Comparison of ENCODE assay signal across 8 cellular contexts in the genomic region with DNA sequence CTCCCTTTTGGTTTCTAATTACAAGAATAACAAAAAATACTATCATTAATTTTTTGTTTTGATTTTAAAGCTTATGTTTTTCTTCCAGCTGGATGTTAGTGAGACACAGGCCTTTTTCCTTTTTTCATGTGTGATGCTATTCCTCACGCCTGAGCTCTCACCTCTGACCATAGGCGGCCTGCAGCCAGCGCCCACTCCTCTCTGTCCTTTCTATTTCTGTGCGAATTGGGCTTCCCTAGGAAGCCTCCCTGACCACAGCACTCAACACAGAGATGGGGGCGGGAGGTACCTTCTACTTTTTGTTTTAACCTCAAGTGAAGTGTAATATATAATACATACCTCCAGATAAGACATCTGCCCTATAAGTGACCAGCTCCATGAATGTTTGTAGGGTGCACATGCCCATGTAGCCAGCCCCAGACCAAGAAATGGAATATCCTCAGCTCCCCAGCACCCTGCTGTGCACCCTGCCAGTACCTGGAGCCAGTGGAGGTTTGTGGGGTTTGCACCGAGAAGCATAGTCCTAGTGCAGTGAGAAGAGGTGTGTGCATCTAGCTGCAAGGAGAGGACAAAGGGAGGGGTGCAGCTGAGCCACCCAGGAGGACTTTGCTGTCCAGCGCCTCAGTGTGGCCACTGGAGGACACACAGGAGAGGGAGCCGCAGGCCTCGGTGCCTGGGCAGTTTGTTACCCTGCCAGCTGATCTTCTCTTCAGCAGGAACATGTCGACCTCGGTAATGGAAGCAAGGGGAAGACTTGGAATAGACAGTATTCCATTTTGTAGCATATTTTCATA. TPM values are rescaled to one million over a fixed set of nuclear protein-coding genes. Genes with fewer than 3 reads are reported as not detected.
DNase-seq lines count a peak whose midpoint lies in the region; ATAC-seq lines count a peak whose summit lies in the region.

No MANE protein-coding gene starts in this region.

- ATAC-seq in activated CD4-positive, alpha-beta T cell treated with anti-CD3 and anti-CD28 coated beads for 36 hours: peak; percentile 88
- ATAC-seq in Right ventricle myocardium superior (ENCODE audit: poor library complexity): peak; percentile 80

- no peaks in the 10 kb centered on the region for H3K9me3 ChIP-seq in MG63

- H3K27me3 ChIP-seq in MG63: no peaks in the 10 kb centered on the region

- intact Hi-C loops in activated CD4-positive, alpha-beta T cell treated with anti-CD3 and anti-CD28 coated beads for 36 hours (cut with DNase I, micrococcal nuclease): loop anchor here (1.0 kb wide), 1 partner anchor 58 kb away; no protein-coding TSS in a partner anchor
- intact Hi-C loops in Right ventricle myocardium superior (cut with DNase I): no loop called here

- H3K36me3 Mint-ChIP-seq in activated CD4-positive, alpha-beta T cell treated with anti-CD3 and anti-CD28 coated beads for 36 hours (ENCODE audit: low read depth): peaks cover 50% of the 10 kb centered on the region

- peak; percentile 57 for DNase-seq in activated CD4-positive, alpha-beta T cell treated with anti-CD3 and anti-CD28 coated beads for 36 hours
- no peak for DNase-seq in activated CD4-positive, alpha-beta T cell treated with anti-CD3 and anti-CD28 coated beads for 4 hours
- DNase-seq in SK-MEL-5 (ENCODE audit: low read depth, low spot score) (peak; percentile 55), Right ventricle myocardium superior (no peak), renal cortical epithelial cell (ENCODE audit: low read depth) (peak; percentile 31), MG63 (no peak), NOMO-1 (lab: John Stamatoyannopoulos, UW; ENCODE audit: unreplicated experiment in 2 of 2) (no peak), NOMO-1 treated with DMSO at 0.1 percent for 48 hours (lab: John Stamatoyannopoulos, UW; ENCODE audit: unreplicated experiment) (no peak)

- CTCF ChIA-PET in activated CD4-positive, alpha-beta T cell treated with anti-CD3 and anti-CD28 coated beads for 36 hours (lab: Charles Lee): interaction anchor here (0.5 to 2.0 kb wide), 11 partner anchors 11 to 242 kb away, joined by 3 to 14 read pairs (median 3); partner anchors contain the start of gene PPP2R2D

- peak overlapping the region; percentile 26 for H3K27ac Mint-ChIP-seq in activated CD4-positive, alpha-beta T cell treated with anti-CD3 and anti-CD28 coated beads for 36 hours

- no peak overlapping the region for H3K4me3 Mint-ChIP-seq in activated CD4-positive, alpha-beta T cell treated with anti-CD3 and anti-CD28 coated beads for 36 hours

- no peaks in the 10 kb centered on the region for H3K9me3 Mint-ChIP-seq in activated CD4-positive, alpha-beta T cell treated with anti-CD3 and anti-CD28 coated beads for 36 hours (ENCODE audit: low read depth)

- no peaks in the 10 kb centered on the region for H3K27me3 Mint-ChIP-seq in activated CD4-positive, alpha-beta T cell treated with anti-CD3 and anti-CD28 coated beads for 36 hours

- in situ Hi-C loops in SK-MEL-5 (cut with HindIII; ENCODE audit: low pct_unique_long_range_greater_than_20kb, low sequenced_read_pairs): no loop called here

- H3K36me3 ChIP-seq in MG63: peaks cover 58% of the 10 kb centered on the region

- POLR2A ChIA-PET in activated CD4-positive, alpha-beta T cell treated with anti-CD3 and anti-CD28 coated beads for 36 hours (lab: Charles Lee): no interaction called here

- no peak overlapping the region for H3K4me3 ChIP-seq in MG63

- peaks cover 2% of the 10 kb centered on the region for H3K4me1 Mint-ChIP-seq in activated CD4-positive, alpha-beta T cell treated with anti-CD3 and anti-CD28 coated beads for 36 hours

RNA-seq across cellular contexts. Expression of gene BNIP3, which starts 38.5 kb away (rescaled TPM):
- 100 to 1,000 TPM; 200 to 256 TPM for total RNA-seq in activated CD4-positive, alpha-beta T cell treated with anti-CD3 and anti-CD28 coated beads for 36 hours
- 163 TPM in 2 replicates for total RNA-seq in SK-MEL-5 (2014; rRNA removed; shearing (Covaris generic))
- polyA plus RNA-seq in SK-MEL-5 (2015; cell fraction: cytosol; rRNA removed): 48.4 and 53.9 TPM in 2 replicates
- 18.5 and 35.6 TPM in 2 replicates for polyA plus RNA-seq in SK-MEL-5 (2015; cell fraction: nucleus; rRNA removed)
- total RNA-seq in Right ventricle myocardium superior (158 TPM), renal cortical epithelial cell (141 and 278 TPM in 2 replicates)
- 93.6 and 107 TPM in 2 replicates for total RNA-seq in MG63 (2014; rRNA removed; shearing (Covaris generic); ENCODE audit: low replicate concordance)

RNA-seq across cellular contexts. Expression of gene PPP2R2D, which starts 42.4 kb away (rescaled TPM):
- total RNA-seq in activated CD4-positive, alpha-beta T cell treated with anti-CD3 and anti-CD28 coated beads for 36 hours: 10 to 100 TPM; 30.0 to 39.3 TPM
- 22.8 and 23.6 TPM in 2 replicates for total RNA-seq in SK-MEL-5 (2014; rRNA removed; shearing (Covaris generic))
- 10.8 and 14.0 TPM in 2 replicates for polyA plus RNA-seq in SK-MEL-5 (2015; cell fraction: cytosol; rRNA removed)
- 21.6 and 23.4 TPM in 2 replicates for polyA plus RNA-seq in SK-MEL-5 (2015; cell fraction: nucleus; rRNA removed)
- total RNA-seq in Right ventricle myocardium superior: 33.9 TPM
- 36.8 and 54.6 TPM in 2 replicates for total RNA-seq in renal cortical epithelial cell
- total RNA-seq in MG63 (2014; rRNA removed; shearing (Covaris generic); ENCODE audit: low replicate concordance): 28.8 and 40.9 TPM in 2 replicates

Comparison
In these comparisons a context has a peak if more than half of its experiments do, and no peak if none do; other contexts are left out.
1. DNase-seq: peak in activated CD4-positive, alpha-beta T cell treated with anti-CD3 and anti-CD28 coated beads for 36 hours (single experiment), SK-MEL-5 (single experiment) and renal cortical epithelial cell (single experiment); none in activated CD4-positive, alpha-beta T cell treated with anti-CD3 and anti-CD28 coated beads for 4 hours (0 of 2), Right ventricle myocardium superior (single experiment), MG63 (single experiment), NOMO-1 (0 of 2) and NOMO-1 treated with DMSO at 0.1 percent for 48 hours (single experiment).